8 cellular contexts compared by ENCODE assay signal in genomic region chr5:179623001-179623905, GRCh38. TPM values are rescaled to one million over a fixed set of nuclear protein-coding genes. Genes with fewer than 3 reads are reported as not detected.
DNase-seq lines count a peak whose midpoint lies in the region; ATAC-seq, FAIRE-seq and TF ChIP-seq lines count a peak whose summit lies in the region.

Gene HNRNPH1, minus strand, starts transcription at chr5:179623671. Its CDS starts 538 bp downstream, at chr5:179623133.

- H2AFZ ChIP-seq in ACC112 (ENCODE audit: low read length, unreplicated experiment) = peak within 1 kb of the TSS; percentile 40

- no peak for FAIRE-seq in small intestine (lab: Jason Lieb, UNC)

- peak; percentile 100 for TF ChIP-seq POLR2A in breast epithelium (IDR thresholded peaks at IDR 0.05)

- H3K4me1 ChIP-seq in ACC112 (ENCODE audit: control insufficient read depth, insufficient read depth, low read length, unreplicated experiment) (peaks cover 13% of the 10 kb centered on the region), breast epithelium (peaks cover 0 to 35% of the 10 kb centered on the region in 2 donors), iPS-20b (ENCODE audit: insufficient read depth, low read length) (peaks cover 21% of the 10 kb centered on the region; the same call in 1 of the 2 replicates), small intestine (ENCODE audit: control insufficient read depth in 2 of 2, insufficient read depth in 1 of 2, low read depth in 1 of 2, low read length in 1 of 2) (peaks cover 0 to 3% of the 10 kb centered on the region in 2 donors)

- H3K9me3 ChIP-seq in breast epithelium (no peaks in the 10 kb centered on the region), iPS-20b (ENCODE audit: insufficient read depth, low read depth, low read length) (no peaks in the 10 kb centered on the region), small intestine (ENCODE audit: control insufficient read depth, low read depth) (no peaks in the 10 kb centered on the region)

- intact Hi-C loops in breast epithelium (cut with DNase I; ENCODE audit: low total_unique reads) = no loop called here

- H3K27me3 ChIP-seq in ACC112 (ENCODE audit: insufficient read depth, low read length) = no peaks in the 10 kb centered on the region
- no peaks in the 10 kb centered on the region for H3K27me3 ChIP-seq in breast epithelium
- no peaks in the 10 kb centered on the region for H3K27me3 ChIP-seq in iPS-20b (ENCODE audit: insufficient read depth, low read length)
- H3K27me3 ChIP-seq in small intestine (ENCODE audit: control insufficient read depth in 2 of 2, insufficient read depth in 2 of 2, low read length in 2 of 2) = no peaks in the 10 kb centered on the region

- H3K79me2 ChIP-seq in ACC112 (ENCODE audit: control insufficient read depth, insufficient read depth, low read length, unreplicated experiment) = peaks cover 50% of the 10 kb centered on the region

- H3K27ac ChIP-seq in ACC112 (ENCODE audit: low read depth, low read length) = peak within 1 kb of the TSS; percentile 92
- peak within 1 kb of the TSS; percentile 100 for H3K27ac ChIP-seq in VCaP
- peak within 1 kb of the TSS; percentile 99 to 100 for H3K27ac ChIP-seq in breast epithelium
- H3K27ac ChIP-seq in iPS-20b (ENCODE audit: low read length) = peak within 1 kb of the TSS; percentile 88
- H3K27ac ChIP-seq in small intestine (ENCODE audit: low read depth in 1 of 2, low read length in 1 of 2) = peak within 1 kb of the TSS; percentile 97 to 99

- TF ChIP-seq CTCF in VCaP (conservative IDR thresholded peaks at IDR 0.05) = peak; percentile 33
- peak; percentile 5 to 34 (median 20) for TF ChIP-seq CTCF in breast epithelium (IDR thresholded peaks at IDR 0.05)

- ATAC-seq in GM18870 (IDR thresholded peaks at IDR 0.05; ENCODE audit: unreplicated experiment) (peak; percentile 68), HG03135 (IDR thresholded peaks at IDR 0.05; ENCODE audit: unreplicated experiment) (peak; percentile 76)

- WGBS in small intestine, 3 donors = 0% methylated on average over 82 to 93 of the region's 93 CpGs

- DNase-seq in NCI-H2196 treated with DMSO at 0.1 percent for 48 hours (lab: John Stamatoyannopoulos, UW; ENCODE audit: unreplicated experiment) (peak; percentile 96), breast epithelium (ENCODE audit: low spot score in 2 of 2) (peak; percentile 98 to 100), small intestine (peak; percentile 99)

- peak within 1 kb of the TSS; percentile 99 for H3K9ac ChIP-seq in iPS-20b (ENCODE audit: low read depth, low read length)

- H3K36me3 ChIP-seq in ACC112 (ENCODE audit: insufficient read depth, low read length) (peaks cover 39% of the 10 kb centered on the region), breast epithelium (no peaks in the 10 kb centered on the region), iPS-20b (ENCODE audit: insufficient read depth, low read depth, low read length) (peaks cover 44% of the 10 kb centered on the region), small intestine (ENCODE audit: control insufficient read depth in 2 of 2, insufficient read depth in 2 of 2, low read length in 2 of 2) (peaks cover 9 to 13% of the 10 kb centered on the region in 2 donors)

- H3K4me3 ChIP-seq in ACC112 (ENCODE audit: low read depth, low read length) (peak within 1 kb of the TSS; percentile 97), breast epithelium (peak within 1 kb of the TSS; percentile 93 to 100 (median 100)), iPS-20b (ENCODE audit: low read length) (peak within 1 kb of the TSS; percentile 96), small intestine (ENCODE audit: low read depth in 1 of 2, low read length in 2 of 2) (peak within 1 kb of the TSS; percentile 80 to 97)

RNA-seq across cellular contexts. Expression of gene HNRNPH1, which starts in this region (rescaled TPM):
- total RNA-seq in breast epithelium = 100 to 1,000 TPM; 577 to 931 (median 621) TPM
- 100 to 1,000 TPM in 2 of 3 donors, 10 to 100 TPM in 1; 97.5 to 190 (median 176) TPM for polyA plus RNA-seq in small intestine

Comparison
In these comparisons a context has a peak if more than half of its experiments do, and no peak if none do; other contexts are left out.
1. Peak in every context shown above with its lines: DNase-seq, ATAC-seq, H3K4me3 ChIP-seq and H3K27ac ChIP-seq.